25 cellular contexts compared by ENCODE assay signal in the genomic region with DNA sequence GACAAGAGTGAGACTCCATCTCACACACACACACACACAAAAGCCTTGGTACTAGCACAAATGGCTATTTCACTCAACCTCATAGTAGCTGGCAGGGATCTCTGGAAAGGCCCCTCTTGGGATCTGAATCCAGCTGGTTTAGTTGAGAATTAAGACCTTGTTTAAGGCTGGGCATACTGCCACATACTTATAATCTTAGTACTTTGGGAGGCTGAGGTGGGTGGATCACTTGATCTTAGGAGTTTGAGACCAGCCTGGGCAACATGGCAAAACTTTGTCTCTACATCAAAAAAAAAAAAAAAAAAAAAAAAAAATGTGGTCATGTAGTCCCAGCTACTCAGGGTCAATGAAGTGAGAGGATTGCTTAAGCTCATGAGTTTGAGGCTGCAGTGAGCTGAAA.
DNase-seq lines count a peak whose midpoint lies in the region; ATAC-seq and TF ChIP-seq lines count a peak whose summit lies in the region.
"Had no signal": no experiment of that assay in that cellular context is flagged by ENCODE, and none has a peak within 500 bp of the region (broad histone marks: within the 10 kb centered on the region; RNA-seq: fewer than 3 reads in every experiment).

No MANE protein-coding gene starts in this region.

- H3K36me3 ChIP-seq in HCT116 (ENCODE audit: control insufficient read depth in 1 of 2, insufficient read depth in 2 of 2, low read length in 2 of 2): no peaks in the 10 kb centered on the region
- no peaks in the 10 kb centered on the region for H3K36me3 ChIP-seq in adipocyte (ENCODE audit: control insufficient read depth, insufficient read depth, low read length, severe bottlenecking)
- H3K36me3 ChIP-seq: BLaER1 treated with 17β-estradiol and CSF1 and Interleukin-3, amounts not matched to agents 10 nM and 100 nM; esophagus squamous epithelium; heart right ventricle; Peyer's patch; right atrium auricular region; SJSA1; spleen had no signal

- TF ChIP-seq RAD21 in HCT116 (IDR thresholded peaks at IDR 0.05; ENCODE audit: low read depth): no peak

- no peaks in the 10 kb centered on the region for H3K9me2 ChIP-seq in HCT116 (ENCODE audit: insufficient read depth)

- ATAC-seq in HCT116 (peak; percentile 20; the same call in 1 of the 2 replicates), GM18873 (IDR thresholded peaks at IDR 0.05; ENCODE audit: low FRiP score, unreplicated experiment) (no peak), HG03175 (IDR thresholded peaks at IDR 0.05; ENCODE audit: unreplicated experiment) (no peak)
- ATAC-seq: activated CD8-positive, alpha-beta T cell treated with anti-CD3 and anti-CD28 coated beads, Interleukin-2, amount 10 ng/mL, durations not matched to agents 7 days and 5 days; heart right ventricle had no signal

- no peak for TF ChIP-seq POLR2A in HCT116 (IDR thresholded peaks at IDR 0.05; ENCODE audit: borderline replicate concordance, extremely low read depth, insufficient read depth, insufficient read length)

- H3K27ac ChIP-seq in HCT116 (ENCODE audit: low read depth, low read length): no peak overlapping the region
- H3K27ac ChIP-seq: esophagus squamous epithelium, heart right ventricle, KMS-11, parathyroid adenoma, Peyer's patch, right atrium auricular region, SJSA1, spleen had no signal

- H3K79me2 ChIP-seq in HCT116 (ENCODE audit: insufficient read depth, low read length): no peaks in the 10 kb centered on the region
- H3K79me2 ChIP-seq: parathyroid adenoma had no signal

- H3K9me3 ChIP-seq in HCT116 (ENCODE audit: control insufficient read depth in 1 of 2, insufficient read depth in 1 of 2, low read depth in 1 of 2, low read length in 2 of 2) (no peaks in the 10 kb centered on the region), adipocyte (ENCODE audit: control insufficient read depth, low read length) (peaks cover 3% of the 10 kb centered on the region)
- H3K9me3 ChIP-seq: esophagus squamous epithelium, Peyer's patch, SJSA1 had no signal

- no TSS peak for BruUV-seq in HCT116 (replicated peaks; lab: Mats Ljungman, UMichigan)

- CTCF ChIA-PET in HCT116 (lab: Charles Lee): interaction anchor here (0.7 kb wide), 1 partner anchor 1509 kb away, joined by 4 read pairs; no protein-coding TSS in a partner anchor

- DNase-seq in AG10803 (ENCODE audit: low read depth) (peak; percentile 18), HCT116 (ENCODE audit: low read depth, low spot score) (no peak), adipocyte (ENCODE audit: low read depth) (peak; percentile 30), fibroblast of the conjunctiva (ENCODE audit: low read depth) (peak; percentile 69), globus pallidus (ENCODE audit: low spot score) (no peak), kidney tubule cell (ENCODE audit: low spot score) (no peak)
- DNase-seq: activated CD4-positive, alpha-beta T cell treated with anti-CD3 and anti-CD28 coated beads for 1 hour; activated CD8-positive, alpha-beta T cell treated with anti-CD3 and anti-CD28 coated beads, Interleukin-2, amount 10 ng/mL, durations not matched to agents 7 days and 5 days; activated naive CD8-positive, alpha-beta T cell treated with anti-CD3 and anti-CD28 coated beads for 36 hours; DMS79; esophagus squamous epithelium; heart right ventricle; NCI-H1694; NCI-H526; nephron progenitor cell; Peyer's patch; spleen; stimulated activated CD4-positive, alpha-beta T cell treated with anti-CD3 and anti-CD28 coated beads, Interleukin-2, amount 100 ng/mL, for 48 hours had no signal

- RAD21 ChIA-PET in HCT116 (lab: Charles Lee; ENCODE audit: low non-redundant PET in 1 of 2, low total read pairs in 2 of 2, uncharacterized antibody in 2 of 2, unreplicated experiment in 2 of 2): no interaction called here

- H3K4me2 ChIP-seq in HCT116 (ENCODE audit: low read length): peak overlapping the region; percentile 1; the same call in 1 of the 2 replicates
- H3K4me2 ChIP-seq: KMS-11 had no signal

- H3K4me3 ChIP-seq in AG10803 (ENCODE audit: low read length): no peak overlapping the region
- H3K4me3 ChIP-seq in HCT116 (replicated peaks in 1 of 2; ENCODE audit: low read depth in 1 of 2, low read length in 2 of 2): no peak overlapping the region
- no peak overlapping the region for H3K4me3 ChIP-seq in adipocyte (ENCODE audit: low read length)
- H3K4me3 ChIP-seq: BLaER1 treated with 17β-estradiol and CSF1 and Interleukin-3, amounts not matched to agents 10 nM and 100 nM; esophagus squamous epithelium; heart right ventricle; Peyer's patch; right atrium auricular region; SJSA1; spleen had no signal

- H3K4me1 ChIP-seq in HCT116 (ENCODE audit: control insufficient read depth in 1 of 2, insufficient read depth in 2 of 2, low read length in 2 of 2) (peaks cover 9 to 19% of the 10 kb centered on the region in 2 experiments; a peak in 3 of 4 replicates), adipocyte (ENCODE audit: control insufficient read depth, insufficient read depth, low read length) (peaks cover 13% of the 10 kb centered on the region)
- H3K4me1 ChIP-seq: esophagus squamous epithelium, heart right ventricle, parathyroid adenoma, Peyer's patch, right atrium auricular region had no signal

- H3K9ac ChIP-seq in HCT116 (ENCODE audit: low read length) (no peak overlapping the region), adipocyte (ENCODE audit: low read length) (no peak overlapping the region)
- H3K9ac ChIP-seq: KMS-11, parathyroid adenoma had no signal

- TF ChIP-seq CTCF in AG10803 (conservative IDR thresholded peaks at IDR 0.05; ENCODE audit: low read length): no peak
- TF ChIP-seq CTCF in HCT116 (IDR thresholded peaks at IDR 0.05 in 2 of 3, conservative IDR thresholded peaks at IDR 0.05 in 1 of 3; ENCODE audit: borderline replicate concordance in 1 of 3, insufficient read depth in 1 of 3, low read depth in 2 of 3, low read length in 2 of 3): no peak

- intact Hi-C loops in HCT116 (cut with micrococcal nuclease): no loop called here

- peak overlapping the region; percentile 47 for H2AFZ ChIP-seq in HCT116 (ENCODE audit: low read depth, low read length, poor library complexity, severe bottlenecking)
- H2AFZ ChIP-seq: parathyroid adenoma had no signal

- POLR2A ChIA-PET in HCT116 (lab: Charles Lee): interaction anchor here (0.9 to 1.0 kb wide), 2 partner anchors 8 to 74 kb away, joined by 3 read pairs; no protein-coding TSS in a partner anchor

- no peaks in the 10 kb centered on the region for H4K20me1 ChIP-seq in HCT116 (ENCODE audit: insufficient read depth)
- H4K20me1 ChIP-seq: BLaER1 treated with 17β-estradiol and CSF1 and Interleukin-3, amounts not matched to agents 10 nM and 100 nM had no signal

- H3K27me3 ChIP-seq in HCT116 (ENCODE audit: insufficient read depth, low read length): no peaks in the 10 kb centered on the region
- no peaks in the 10 kb centered on the region for H3K27me3 ChIP-seq in adipocyte (replicated peaks; ENCODE audit: control insufficient read depth, insufficient read depth, low read length)
- H3K27me3 ChIP-seq: BLaER1 treated with 17β-estradiol and CSF1 and Interleukin-3, amounts not matched to agents 10 nM and 100 nM; esophagus squamous epithelium; heart right ventricle; Peyer's patch; right atrium auricular region; SJSA1; spleen had no signal

TF ChIP-seq in HCT116, 20 proteins besides CTCF, POLR2A, EP300 and RAD21:
- TF ChIP-seq FOSL1 (IDR thresholded peaks at IDR 0.05; ENCODE audit: low read depth) (no peak), ATF3 (IDR thresholded peaks at IDR 0.05) (no peak), ZNF274 (IDR thresholded peaks at IDR 0.05; ENCODE audit: low read depth, low read length) (no peak), ZFX (IDR thresholded peaks at IDR 0.05) (no peak), SP1 (IDR thresholded peaks at IDR 0.05; ENCODE audit: low read depth) (no peak), EZH2 (IDR thresholded peaks at IDR 0.05) (no peak)

Comparison
In these comparisons a context has a peak if more than half of its experiments do, and no peak if none do; other contexts are left out.
1. DNase-seq: peak in AG10803 (single experiment), adipocyte (single experiment) and fibroblast of the conjunctiva (single experiment); none in HCT116 (single experiment), globus pallidus (single experiment) and kidney tubule cell (single experiment).